ENCODE assay signal across 29 cellular contexts in the genomic region with DNA sequence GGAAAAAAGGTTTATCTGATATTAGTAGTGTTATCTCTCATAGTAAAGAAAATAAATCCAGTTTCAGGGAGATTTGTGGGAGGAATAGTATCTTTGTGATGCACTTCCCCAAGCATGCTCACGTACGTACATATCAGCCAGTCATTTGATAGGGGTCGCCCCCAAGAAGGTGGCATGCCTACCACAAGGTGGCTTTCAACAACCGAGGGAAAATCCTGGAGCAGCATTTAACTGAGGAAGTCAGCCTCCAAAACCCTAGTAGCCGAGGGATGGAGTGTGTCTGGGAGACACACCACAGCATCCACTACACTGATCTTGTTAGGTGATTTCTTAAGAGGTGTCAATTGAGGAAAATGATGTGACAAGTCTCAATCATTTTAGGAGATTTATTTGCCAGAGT.
DNase-seq lines count a peak whose midpoint lies in the region; ATAC-seq and TF ChIP-seq lines count a peak whose summit lies in the region.
"Had no signal": no experiment of that assay in that cellular context is flagged by ENCODE, and none has a peak within 500 bp of the region (broad histone marks: within the 10 kb centered on the region; RNA-seq: fewer than 3 reads in every experiment).

No MANE protein-coding gene starts in this region.

- TF ChIP-seq CTCF in AG04450 (IDR thresholded peaks at IDR 0.05; ENCODE audit: low read depth, low read length) (peak; percentile 19; the same call in 1 of the 2 replicates), HCT116 (IDR thresholded peaks at IDR 0.05 in 2 of 3, conservative IDR thresholded peaks at IDR 0.05 in 1 of 3; ENCODE audit: borderline replicate concordance in 1 of 3, insufficient read depth in 1 of 3, low read depth in 2 of 3, low read length in 2 of 3) (peak; percentile 9 to 54 (median 37); a peak in 4 of 6 replicates), WTC11 (IDR thresholded peaks at IDR 0.05) (no peak), omental fat pad (IDR thresholded peaks at IDR 0.05) (no peak)

- no peak overlapping the region for H3K4me2 ChIP-seq in HCT116 (ENCODE audit: low read length)
- H3K4me2 ChIP-seq in mesenchymal stem cell (ENCODE audit: low read length, poor library complexity, severe bottlenecking): no peak overlapping the region

- peak; percentile 88 for ATAC-seq in HCT116
- ATAC-seq in WTC11: peak; percentile 97
- ATAC-seq in omental fat pad (ENCODE audit: low FRiP score): no peak
- ATAC-seq: activated naive CD8-positive, alpha-beta T cell treated with anti-CD3 and anti-CD28 coated beads, Interleukin-2, amount 50 U/mL, for 24 hours; naive thymus-derived CD8-positive, alpha-beta T cell; T-helper 17 cell had no signal

- H3K27me3 Mint-ChIP-seq in WTC11 (ENCODE audit: low read depth): no peaks in the 10 kb centered on the region

- H3K27me3 ChIP-seq in AG04450 (ENCODE audit: control insufficient read depth, insufficient read depth, low read length) (no peaks in the 10 kb centered on the region), HCT116 (ENCODE audit: insufficient read depth, low read length) (no peaks in the 10 kb centered on the region), mesenchymal stem cell (ENCODE audit: control insufficient read depth in 1 of 2, insufficient read depth in 1 of 2, low read length in 2 of 2) (no peaks in the 10 kb centered on the region)
- H3K27me3 ChIP-seq: sigmoid colon, vagina had no signal

- no peak for TF ChIP-seq POLR2A in HCT116 (IDR thresholded peaks at IDR 0.05; ENCODE audit: borderline replicate concordance, extremely low read depth, insufficient read depth, insufficient read length)

- H3K36me3 ChIP-seq in HCT116 (ENCODE audit: control insufficient read depth in 1 of 2, insufficient read depth in 2 of 2, low read length in 2 of 2) (peaks cover 0 to 6% of the 10 kb centered on the region in 2 experiments; a peak in 1 of 4 replicates), mesenchymal stem cell (ENCODE audit: control insufficient read depth in 1 of 2, insufficient read depth in 2 of 2, low read depth in 1 of 2, low read length in 2 of 2) (no peaks in the 10 kb centered on the region)
- H3K36me3 ChIP-seq: sigmoid colon, vagina had no signal

- POLR2A ChIA-PET in AG04450 (lab: Yijun Ruan, JAX) (no interaction called here), HCT116 (lab: Charles Lee) (interaction anchor here (1.6 kb wide), 1 partner anchor 35 kb away, joined by 4 read pairs; no protein-coding TSS in a partner anchor), WTC11 (lab: Charles Lee) (no interaction called here)

- H3K4me1 ChIP-seq in HCT116 (ENCODE audit: control insufficient read depth in 1 of 2, insufficient read depth in 2 of 2, low read length in 2 of 2): peaks cover 10 to 12% of the 10 kb centered on the region in 2 experiments; a peak in 3 of 4 replicates
- no peaks in the 10 kb centered on the region for H3K4me1 ChIP-seq in mesenchymal stem cell (ENCODE audit: control insufficient read depth, insufficient read depth, low read depth, low read length)
- H3K4me1 ChIP-seq: parathyroid adenoma, sigmoid colon, vagina had no signal

- RAD21 ChIA-PET in HCT116 (lab: Charles Lee; ENCODE audit: low non-redundant PET in 1 of 2, low total read pairs in 2 of 2, uncharacterized antibody in 2 of 2, unreplicated experiment in 2 of 2): no interaction called here

- intact Hi-C loops in HCT116 (cut with micrococcal nuclease): no loop called here

- no peak overlapping the region for H3K23ac ChIP-seq in mesenchymal stem cell (ENCODE audit: low read length in 2 of 2)

- H3K9me3 Mint-ChIP-seq in WTC11: peaks cover 34% of the 10 kb centered on the region

- H3K4me3 Mint-ChIP-seq in WTC11: no peak overlapping the region
- H3K4me3 Mint-ChIP-seq: activated CD4-positive, alpha-beta T cell treated with anti-CD3 and anti-CD28 coated beads, Interleukin-2, amount 10 ng/mL, durations not matched to agents 7 days and 5 days; activated naive CD8-positive, alpha-beta T cell treated with anti-CD3 and anti-CD28 coated beads, Interleukin-2, amount 50 U/mL, for 24 hours; brain; CD14-positive monocyte; memory B cell; naive thymus-derived CD8-positive, alpha-beta T cell; T-helper 17 cell had no signal

- H3K36me3 Mint-ChIP-seq in WTC11: peaks cover 23% of the 10 kb centered on the region
- H3K36me3 Mint-ChIP-seq: memory B cell; naive thymus-derived CD8-positive, alpha-beta T cell had no signal

- H3K4me3 ChIP-seq in AG04450 (ENCODE audit: low read depth, low read length) (no peak overlapping the region), HCT116 (replicated peaks in 1 of 2; ENCODE audit: low read depth in 1 of 2, low read length in 2 of 2) (no peak overlapping the region), mesenchymal stem cell (ENCODE audit: insufficient read depth in 1 of 2, low read depth in 1 of 2, low read length in 2 of 2) (no peak overlapping the region)
- H3K4me3 ChIP-seq: sigmoid colon, vagina had no signal

- no peak overlapping the region for H2BK12ac ChIP-seq in mesenchymal stem cell (ENCODE audit: low read length in 2 of 2)

- BruUV-seq in HCT116 (replicated peaks; lab: Mats Ljungman, UMichigan): no TSS peak

- H3K4me1 Mint-ChIP-seq in WTC11: 0 out of 2 replicates have a peak, but pooled peaks cover 2% of the 10 kb centered on the region
- H3K4me1 Mint-ChIP-seq: activated CD4-positive, alpha-beta T cell treated with anti-CD3 and anti-CD28 coated beads, Interleukin-2, amount 10 ng/mL, durations not matched to agents 7 days and 5 days; brain; memory B cell; naive thymus-derived CD8-positive, alpha-beta T cell; T-helper 17 cell had no signal

- 59% methylated on average over 5 of the region's 5 CpGs for WGBS in mesenchymal stem cell

- H2BK5ac ChIP-seq in mesenchymal stem cell (ENCODE audit: low read depth, low read length, poor library complexity, severe bottlenecking): no peak overlapping the region

- DNase-seq in AG04450 (ENCODE audit: low read depth, low spot score): no peak
- peak; percentile 36 for DNase-seq in HCT116 (ENCODE audit: low read depth, low spot score)
- peak; percentile 49 for DNase-seq in WTC11 (ENCODE audit: low spot score)
- DNase-seq in iPS-NIHi11 (ENCODE audit: low spot score): peak; percentile 29
- no peak for DNase-seq in NCI-H187 treated with DMSO at 0.1 percent for 48 hours (lab: John Stamatoyannopoulos, UW)
- no peak for DNase-seq in omental fat pad (ENCODE audit: low spot score)
- no peak for DNase-seq in activated naive CD4-positive, alpha-beta T cell (lab: John Stamatoyannopoulos, UW)
- DNase-seq in mesenchymal stem cell: no peak
- DNase-seq: activated CD4-positive, alpha-beta T cell treated with anti-CD3 and anti-CD28 coated beads, Interleukin-2, amount 10 ng/mL, durations not matched to agents 7 days and 5 days; activated effector memory CD4-positive, alpha-beta T cell treated with Interleukin-2 at 50 U/mL for 16 hours; activated naive CD8-positive, alpha-beta T cell treated with anti-CD3 and anti-CD28 coated beads, Interleukin-2, amount 50 U/mL, for 24 hours; cortex of kidney; HCEC 1CT; hippocampal formation; Kasumi-1; naive thymus-derived CD8-positive, alpha-beta T cell; NCI-H1092 treated with DMSO at 0.1 percent for 48 hours; NCI-H2081 treated with DMSO at 0.1 percent for 48 hours; NCI-H510A treated with DMSO at 0.1 percent for 48 hours; OCI-M1; SHP77; sigmoid colon; substantia nigra; T-helper 17 cell had no signal

- CTCF ChIA-PET in AG04450 (lab: Charles Lee) (no interaction called here), HCT116 (lab: Charles Lee) (no interaction called here), WTC11 (lab: Charles Lee) (no interaction called here)

- H2AFZ ChIP-seq in HCT116 (ENCODE audit: low read depth, low read length, poor library complexity, severe bottlenecking): no peak overlapping the region
- H2AFZ ChIP-seq in mesenchymal stem cell (ENCODE audit: low read depth, low read length): no peak overlapping the region
- H2AFZ ChIP-seq: parathyroid adenoma had no signal

- no peaks in the 10 kb centered on the region for H4K20me1 ChIP-seq in HCT116 (ENCODE audit: insufficient read depth)

- H3K27ac ChIP-seq in AG04450 (ENCODE audit: low read depth, low read length) (no peak overlapping the region), HCT116 (ENCODE audit: low read depth, low read length) (peak overlapping the region; percentile 53), mesenchymal stem cell (ENCODE audit: low read length, poor library complexity, severe bottlenecking) (no peak overlapping the region)
- H3K27ac ChIP-seq: parathyroid adenoma, sigmoid colon, vagina had no signal

- H3K27ac Mint-ChIP-seq in WTC11: no peak overlapping the region
- H3K27ac Mint-ChIP-seq: activated CD4-positive, alpha-beta T cell treated with anti-CD3 and anti-CD28 coated beads, Interleukin-2, amount 10 ng/mL, durations not matched to agents 7 days and 5 days; activated naive CD8-positive, alpha-beta T cell treated with anti-CD3 and anti-CD28 coated beads, Interleukin-2, amount 50 U/mL, for 24 hours; brain; CD14-positive monocyte; memory B cell; naive thymus-derived CD8-positive, alpha-beta T cell; T-helper 17 cell had no signal

- TF ChIP-seq RAD21 in HCT116 (IDR thresholded peaks at IDR 0.05; ENCODE audit: low read depth): peak; percentile 59

- no peak overlapping the region for H2BK120ac ChIP-seq in mesenchymal stem cell (ENCODE audit: low read depth, low read length)

- H2AK5ac ChIP-seq in mesenchymal stem cell (ENCODE audit: low read length, severe bottlenecking): no peak overlapping the region

- no peak overlapping the region for H4K8ac ChIP-seq in mesenchymal stem cell (ENCODE audit: low read length)

- H3K4ac ChIP-seq in mesenchymal stem cell (ENCODE audit: low read depth in 1 of 2, low read length in 2 of 2): no peak overlapping the region

- H3K9me2 ChIP-seq in HCT116 (ENCODE audit: insufficient read depth): no peaks in the 10 kb centered on the region

- no peak overlapping the region for H2BK15ac ChIP-seq in mesenchymal stem cell (ENCODE audit: low read depth, poor library complexity, severe bottlenecking)

- no peak overlapping the region for H3K18ac ChIP-seq in mesenchymal stem cell (ENCODE audit: low read depth in 1 of 2, low read length in 2 of 2)

- no peak overlapping the region for H3K14ac ChIP-seq in mesenchymal stem cell (ENCODE audit: low read length in 2 of 2)

- H4K91ac ChIP-seq in mesenchymal stem cell (ENCODE audit: low read length): no peak overlapping the region

- H3K9ac ChIP-seq in HCT116 (ENCODE audit: low read length) (no peak overlapping the region), mesenchymal stem cell (ENCODE audit: low read length) (no peak overlapping the region)
- H3K9ac ChIP-seq: parathyroid adenoma had no signal

- no peaks in the 10 kb centered on the region for H3K79me2 ChIP-seq in HCT116 (ENCODE audit: insufficient read depth, low read length)
- H3K79me2 ChIP-seq: parathyroid adenoma had no signal

- H3K9me3 ChIP-seq in AG04450 (ENCODE audit: control insufficient read depth, insufficient read depth, low read length): peaks cover 4% of the 10 kb centered on the region
- peaks cover 0 to 4% of the 10 kb centered on the region in 2 experiments; a peak in 1 of 4 replicates for H3K9me3 ChIP-seq in HCT116 (ENCODE audit: control insufficient read depth in 1 of 2, insufficient read depth in 1 of 2, low read depth in 1 of 2, low read length in 2 of 2)
- peaks cover 3% of the 10 kb centered on the region for H3K9me3 ChIP-seq in mesenchymal stem cell (ENCODE audit: control insufficient read depth, low read length)
- H3K9me3 ChIP-seq: sigmoid colon, vagina had no signal

- H3K79me1 ChIP-seq in mesenchymal stem cell (replicated peaks; ENCODE audit: low read length, poor library complexity, severe bottlenecking): no peaks in the 10 kb centered on the region

Comparison
In these comparisons a context has a peak if more than half of its experiments do, and no peak if none do; other contexts are left out.
1. DNase-seq: peak in HCT116 (single experiment), WTC11 (single experiment) and iPS-NIHi11 (single experiment); none in AG04450 (single experiment), NCI-H187 treated with DMSO at 0.1 percent for 48 hours (single experiment), omental fat pad (single experiment), activated naive CD4-positive, alpha-beta T cell (0 of 4) and mesenchymal stem cell (single experiment).
2. CTCF ChIP-seq: peak in AG04450 (single experiment) and HCT116 (3 of 3); none in WTC11 (single experiment) and omental fat pad (0 of 3).